In the genomic region with DNA sequence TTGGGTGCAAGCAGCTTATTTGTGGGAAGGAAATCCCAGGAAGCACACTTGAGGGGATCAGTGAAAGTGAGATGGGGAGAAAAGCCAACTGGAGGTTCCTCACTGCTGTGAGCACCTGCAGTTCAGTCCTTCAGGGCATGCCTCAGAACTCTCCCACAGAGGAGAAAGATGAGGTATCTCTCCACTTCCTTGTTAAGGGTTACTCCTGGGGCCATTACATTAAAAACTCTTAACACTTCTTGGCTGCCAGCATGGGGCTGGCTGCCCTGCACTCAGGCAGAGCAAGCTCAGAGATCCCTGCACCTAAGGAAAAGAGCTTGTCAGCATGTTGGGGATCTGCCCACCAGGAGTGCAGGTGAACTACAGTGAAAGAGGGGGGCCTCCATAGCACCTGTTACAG, we compare ENCODE assay signal across 1 cellular context.
TF ChIP-seq lines count a peak whose summit lies in the region.

No MANE protein-coding gene starts in this region.

TF ChIP-seq in SK-N-SH treated with all-trans-retinoic acid at 6 μM for 48 hours, 23 proteins besides CTCF, POLR2A, EP300 and RAD21 (continued from another document):
- TF ChIP-seq, protein P1, sequence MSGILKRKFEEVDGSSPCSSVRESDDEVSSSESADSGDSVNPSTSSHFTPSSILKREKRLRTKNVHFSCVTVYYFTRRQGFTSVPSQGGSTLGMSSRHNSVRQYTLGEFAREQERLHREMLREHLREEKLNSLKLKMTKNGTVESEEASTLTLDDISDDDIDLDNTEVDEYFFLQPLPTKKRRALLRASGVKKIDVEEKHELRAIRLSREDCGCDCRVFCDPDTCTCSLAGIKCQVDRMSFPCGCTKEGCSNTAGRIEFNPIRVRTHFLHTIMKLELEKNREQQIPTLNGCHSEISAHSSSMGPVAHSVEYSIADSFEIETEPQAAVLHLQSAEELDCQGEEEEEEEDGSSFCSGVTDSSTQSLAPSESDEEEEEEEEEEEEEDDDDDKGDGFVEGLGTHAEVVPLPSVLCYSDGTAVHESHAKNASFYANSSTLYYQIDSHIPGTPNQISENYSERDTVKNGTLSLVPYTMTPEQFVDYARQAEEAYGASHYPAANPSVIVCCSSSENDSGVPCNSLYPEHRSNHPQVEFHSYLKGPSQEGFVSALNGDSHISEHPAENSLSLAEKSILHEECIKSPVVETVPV (CRISPR knock-in tag; IDR thresholded peaks at IDR 0.05) = no peak
- TF ChIP-seq, protein P2, sequence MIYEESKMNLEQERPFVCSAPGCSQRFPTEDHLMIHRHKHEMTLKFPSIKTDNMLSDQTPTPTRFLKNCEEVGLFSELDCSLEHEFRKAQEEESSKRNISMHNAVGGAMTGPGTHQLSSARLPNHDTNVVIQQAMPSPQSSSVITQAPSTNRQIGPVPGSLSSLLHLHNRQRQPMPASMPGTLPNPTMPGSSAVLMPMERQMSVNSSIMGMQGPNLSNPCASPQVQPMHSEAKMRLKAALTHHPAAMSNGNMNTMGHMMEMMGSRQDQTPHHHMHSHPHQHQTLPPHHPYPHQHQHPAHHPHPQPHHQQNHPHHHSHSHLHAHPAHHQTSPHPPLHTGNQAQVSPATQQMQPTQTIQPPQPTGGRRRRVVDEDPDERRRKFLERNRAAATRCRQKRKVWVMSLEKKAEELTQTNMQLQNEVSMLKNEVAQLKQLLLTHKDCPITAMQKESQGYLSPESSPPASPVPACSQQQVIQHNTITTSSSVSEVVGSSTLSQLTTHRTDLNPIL (CRISPR knock-in tag; IDR thresholded peaks at IDR 0.05; ENCODE audit: low read depth) = no peak
- no peak for TF ChIP-seq CSDC2 (CRISPR knock-in tag; IDR thresholded peaks at IDR 0.05)
TF ChIP-seq in SK-N-SH treated with all-trans-retinoic acid at 6 μM for 48 hours: peak in this region for 0.
